ENCODE assay signal across 27 cellular contexts in genomic region chr15:22871481-22872076, GRCh38. TPM values are rescaled to one million over a fixed set of nuclear protein-coding genes. Genes with fewer than 3 reads are reported as not detected.
DNase-seq lines count a peak whose midpoint lies in the region; ATAC-seq and TF ChIP-seq lines count a peak whose summit lies in the region.
"Had no signal": no experiment of that assay in that cellular context is flagged by ENCODE, and none has a peak within 500 bp of the region (broad histone marks: within the 10 kb centered on the region; RNA-seq: fewer than 3 reads in every experiment).

No MANE protein-coding gene starts in this region.

- intact Hi-C loops in IMR-90 (cut with micrococcal nuclease): no loop called here

- no peak overlapping the region for H3K9ac ChIP-seq in IMR-90 (ENCODE audit: low read depth, low read length)
- H3K9ac ChIP-seq in endodermal cell (ENCODE audit: extremely low read depth, low read length, poor library complexity, severe bottlenecking): no peak overlapping the region
- no peak overlapping the region for H3K9ac ChIP-seq in skeletal muscle tissue (ENCODE audit: low read depth in 1 of 3, low read length in 3 of 3)

- no peak overlapping the region for H3K27ac ChIP-seq in IMR-90 (ENCODE audit: insufficient read depth, low read length)
- no peak overlapping the region for H3K27ac ChIP-seq in endodermal cell (ENCODE audit: low read depth, low read length)
- peak overlapping the region; percentile 49 for H3K27ac ChIP-seq in skeletal muscle tissue (ENCODE audit: low read depth, low read length)
- H3K27ac ChIP-seq: foreskin keratinocyte, PC-9, prostate gland, thyroid gland had no signal

- no peak overlapping the region for H3K18ac ChIP-seq in IMR-90 (ENCODE audit: low read depth, low read length)

- H4K20me1 ChIP-seq in IMR-90 (ENCODE audit: insufficient read depth, low read length): peaks cover 10% of the 10 kb centered on the region; the same call in 1 of the 2 replicates

- H3K4ac ChIP-seq in IMR-90 (ENCODE audit: low read depth, low read length): no peak overlapping the region

- H3K27ac Mint-ChIP-seq in activated T-cell treated with anti-CD3 and anti-CD28 coated beads, Interleukin-2, amount 50 U/mL, for 72 hours: peak overlapping the region; percentile 19
- H3K27ac Mint-ChIP-seq in endodermal cell: peak overlapping the region; percentile 48
- H3K27ac Mint-ChIP-seq: activated naive CD4-positive, alpha-beta T cell treated with anti-CD3 and anti-CD28 coated beads, Interleukin-2, amount 10 ng/mL, durations not matched to agents 7 days and 5 days had no signal

- TF ChIP-seq POLR2A in IMR-90 (IDR thresholded peaks at IDR 0.05; ENCODE audit: low read depth, low read length): no peak

- no peak overlapping the region for H3K14ac ChIP-seq in IMR-90 (replicated peaks; ENCODE audit: low read depth, low read length)

- BruUV-seq in IMR-90 (replicated peaks; lab: Mats Ljungman, UMichigan): no TSS peak

- H2BK120ac ChIP-seq in IMR-90 (ENCODE audit: low read depth, low read length): no peak overlapping the region

- H4K91ac ChIP-seq in IMR-90 (ENCODE audit: insufficient read depth, low read depth, low read length): no peak overlapping the region

- no peak overlapping the region for H2BK5ac ChIP-seq in IMR-90 (ENCODE audit: low read depth, low read length, poor library complexity, severe bottlenecking)

- POLR2A ChIA-PET in IMR-90 (lab: Charles Lee; ENCODE audit: unreplicated experiment): interaction anchor here (0.5 kb wide), 1 partner anchor 9 kb away, joined by 3 read pairs; no protein-coding TSS in a partner anchor

- no peak overlapping the region for H3K23ac ChIP-seq in IMR-90 (ENCODE audit: low read depth, low read length)

- H3K36me3 ChIP-seq in IMR-90 (ENCODE audit: control insufficient read depth, insufficient read depth, low read length): peaks cover 55% of the 10 kb centered on the region
- H3K36me3 ChIP-seq in endodermal cell (ENCODE audit: control insufficient read depth, insufficient read depth, low read length): peaks cover 92% of the 10 kb centered on the region
- peaks cover 31 to 69% (median 52%) of the 10 kb centered on the region in 3 donors for H3K36me3 ChIP-seq in skeletal muscle tissue (ENCODE audit: control insufficient read depth in 3 of 3, insufficient read depth in 3 of 3, low read length in 3 of 3)
- H3K36me3 ChIP-seq: prostate gland had no signal

- no peak overlapping the region for H2AFZ ChIP-seq in IMR-90 (replicated peaks; ENCODE audit: low read length, poor library complexity)
- H2AFZ ChIP-seq: PC-9 had no signal

- no peaks in the 10 kb centered on the region for H3K4me1 Mint-ChIP-seq in activated T-cell treated with anti-CD3 and anti-CD28 coated beads, Interleukin-2, amount 50 U/mL, for 72 hours (ENCODE audit: low read depth)
- H3K4me1 Mint-ChIP-seq in endodermal cell: peaks cover 4% of the 10 kb centered on the region
- H3K4me1 Mint-ChIP-seq: activated naive CD4-positive, alpha-beta T cell treated with anti-CD3 and anti-CD28 coated beads, Interleukin-2, amount 10 ng/mL, durations not matched to agents 7 days and 5 days; stimulated activated naive CD8-positive, alpha-beta T cell treated with anti-CD3 and anti-CD28 coated beads, Interleukin-15, amount 100 ng/mL, for 72 hours had no signal

- H3K36me3 Mint-ChIP-seq in activated T-cell treated with anti-CD3 and anti-CD28 coated beads, Interleukin-2, amount 50 U/mL, for 72 hours (ENCODE audit: insufficient read depth in 2 of 2): peaks cover 0 to 9% of the 10 kb centered on the region in 2 donors
- peaks cover 87% of the 10 kb centered on the region for H3K36me3 Mint-ChIP-seq in endodermal cell (ENCODE audit: low read depth)

- no peak overlapping the region for H3K56ac ChIP-seq in IMR-90 (ENCODE audit: extremely low read depth, insufficient read depth, low read length)

- H3K27me3 ChIP-seq in IMR-90 (ENCODE audit: control insufficient read depth, insufficient read depth, low read length) (no peaks in the 10 kb centered on the region), endodermal cell (ENCODE audit: control insufficient read depth, insufficient read depth, low read length, poor library complexity, severe bottlenecking) (no peaks in the 10 kb centered on the region), skeletal muscle tissue (ENCODE audit: control insufficient read depth in 3 of 3, insufficient read depth in 3 of 3, low read length in 3 of 3) (no peaks in the 10 kb centered on the region)
- H3K27me3 ChIP-seq: foreskin keratinocyte, thyroid gland had no signal

- H3K4me3 ChIP-seq in IMR-90 (ENCODE audit: insufficient read depth, low read depth, low read length) (no peak overlapping the region), endodermal cell (ENCODE audit: low read length) (no peak overlapping the region), skeletal muscle tissue (ENCODE audit: low read length in 3 of 3) (no peak overlapping the region)
- H3K4me3 ChIP-seq: PC-9, prostate gland, thyroid gland had no signal

- WGBS in IMR-90 (ENCODE audit: extremely low coverage in 2 of 2, insufficient read length in 1 of 2), 2 experiments: 100% methylated on average over 2 of the region's 6 CpGs; no CpG with 5 or more reads in 1 of the 2 experiments
- WGBS in endodermal cell (ENCODE audit: insufficient coverage in 1 of 2, insufficient read length in 1 of 2), 2 experiments: 91 to 100% methylated on average over 3 to 6 of the region's 6 CpGs

- H3K4me1 ChIP-seq in IMR-90 (ENCODE audit: control insufficient read depth, insufficient read depth, low read length): peaks cover 10% of the 10 kb centered on the region
- H3K4me1 ChIP-seq in endodermal cell (ENCODE audit: control insufficient read depth, insufficient read depth, low read length): no peaks in the 10 kb centered on the region
- peaks cover 0 to 2% (median 0%) of the 10 kb centered on the region in 3 donors for H3K4me1 ChIP-seq in skeletal muscle tissue (ENCODE audit: control insufficient read depth in 3 of 3, insufficient read depth in 3 of 3, low read length in 3 of 3)
- H3K4me1 ChIP-seq: foreskin keratinocyte, prostate gland, thyroid gland had no signal

- DNase-seq in activated T-cell treated with anti-CD3 and anti-CD28 coated beads, Interleukin-2, amount 50 U/mL, for 72 hours: no peak
- DNase-seq in activated T-cell treated with anti-CD3 and anti-CD28 coated beads for 4 hours (no peak), IMR-90 (no peak), endodermal cell (no peak), NCI-H1436 treated with DMSO at 0.1 percent for 48 hours (lab: John Stamatoyannopoulos, UW) (no peak), NK-92 (lab: John Stamatoyannopoulos, UW; ENCODE audit: unreplicated experiment) (no peak), NCI-H1092 treated with DMSO at 0.1 percent for 48 hours (lab: John Stamatoyannopoulos, UW) (no peak)
- DNase-seq: activated CD4-positive, alpha-beta T cell treated with anti-CD3 and anti-CD28 coated beads, Interleukin-2, amount 50 U/mL, for 1 hour; activated naive CD4-positive, alpha-beta T cell treated with anti-CD3 and anti-CD28 coated beads, Interleukin-2, amount 10 ng/mL, durations not matched to agents 7 days and 5 days; AML-193; amygdala; effector CD8-positive, alpha-beta T cell; erythroblast; foreskin keratinocyte; left cardiac atrium; NCI-H1417 treated with DMSO at 0.1 percent for 48 hours; NCI-H2081 treated with DMSO at 0.1 percent for 48 hours; NCI-H446; nucleus accumbens; PC-9; SIG-M5; stimulated activated naive CD8-positive, alpha-beta T cell treated with anti-CD3 and anti-CD28 coated beads, Interleukin-15, amount 100 ng/mL, for 72 hours; SW 1271; T1000; thyroid gland had no signal

- TF ChIP-seq CTCF in IMR-90 (conservative IDR thresholded peaks at IDR 0.05; ENCODE audit: low read depth, low read length) (no peak), endodermal cell (conservative IDR thresholded peaks at IDR 0.05) (no peak)

- H2BK15ac ChIP-seq in IMR-90 (ENCODE audit: low read depth, low read length): no peak overlapping the region

- H4K5ac ChIP-seq in IMR-90 (ENCODE audit: low read depth, low read length): no peak overlapping the region

- no peaks in the 10 kb centered on the region for H3K9me3 Mint-ChIP-seq in activated T-cell treated with anti-CD3 and anti-CD28 coated beads, Interleukin-2, amount 50 U/mL, for 72 hours
- no peaks in the 10 kb centered on the region for H3K9me3 Mint-ChIP-seq in endodermal cell
- H3K9me3 Mint-ChIP-seq: activated naive CD4-positive, alpha-beta T cell treated with anti-CD3 and anti-CD28 coated beads, Interleukin-2, amount 10 ng/mL, durations not matched to agents 7 days and 5 days; stimulated activated naive CD8-positive, alpha-beta T cell treated with anti-CD3 and anti-CD28 coated beads, Interleukin-15, amount 100 ng/mL, for 72 hours had no signal

- no peak overlapping the region for H2BK20ac ChIP-seq in IMR-90 (ENCODE audit: low read depth, low read length)

- CTCF ChIA-PET in IMR-90 (lab: Yijun Ruan, JAX): no interaction called here

- no peak overlapping the region for H4K8ac ChIP-seq in IMR-90 (ENCODE audit: low read depth in 2 of 2, low read length in 2 of 2)

- no peak overlapping the region for H2AK5ac ChIP-seq in IMR-90 (ENCODE audit: low read depth, low read length)

- no peak for TF ChIP-seq RAD21 in IMR-90 (IDR thresholded peaks at IDR 0.05; ENCODE audit: low read length)

- H3K9me3 ChIP-seq in IMR-90 (ENCODE audit: control insufficient read depth, insufficient read depth, low read length) (no peaks in the 10 kb centered on the region), endodermal cell (ENCODE audit: control insufficient read depth, low read length) (peaks cover 5% of the 10 kb centered on the region), skeletal muscle tissue (ENCODE audit: control insufficient read depth in 3 of 3, low read length in 3 of 3) (no peaks in the 10 kb centered on the region)
- H3K9me3 ChIP-seq: prostate gland, thyroid gland had no signal

- dilution Hi-C loops in IMR-90 (cut with HindIII; ENCODE audit: low sequenced_read_pairs, unreplicated experiment): no loop called here

- in situ Hi-C loops in IMR-90 (cut with MboI; ENCODE audit: low sequenced_read_pairs): no loop called here

- ATAC-seq in activated T-cell treated with anti-CD3 and anti-CD28 coated beads, Interleukin-2, amount 50 U/mL, for 72 hours (replicated peaks in 1 of 2): no peak
- ATAC-seq in IMR-90 (ENCODE audit: low read depth): no peak
- ATAC-seq: foreskin keratinocyte; left cardiac atrium; stimulated activated naive CD8-positive, alpha-beta T cell treated with anti-CD3 and anti-CD28 coated beads, Interleukin-15, amount 100 ng/mL, for 72 hours had no signal

- H3K4me3 Mint-ChIP-seq in activated T-cell treated with anti-CD3 and anti-CD28 coated beads, Interleukin-2, amount 50 U/mL, for 72 hours: no peak overlapping the region
- H3K4me3 Mint-ChIP-seq in endodermal cell: no peak overlapping the region
- H3K4me3 Mint-ChIP-seq: activated naive CD4-positive, alpha-beta T cell treated with anti-CD3 and anti-CD28 coated beads, Interleukin-2, amount 10 ng/mL, durations not matched to agents 7 days and 5 days; stimulated activated naive CD8-positive, alpha-beta T cell treated with anti-CD3 and anti-CD28 coated beads, Interleukin-15, amount 100 ng/mL, for 72 hours had no signal

- H3K79me1 ChIP-seq in IMR-90 (ENCODE audit: low read depth in 1 of 2, low read length in 2 of 2): peaks cover 10 to 40% of the 10 kb centered on the region in 2 experiments

- H3K9me1 ChIP-seq in IMR-90 (ENCODE audit: insufficient read depth, low read length): peaks cover 23% of the 10 kb centered on the region

- H3K4me2 ChIP-seq in IMR-90 (ENCODE audit: low read depth, low read length): no peak overlapping the region
- H3K4me2 ChIP-seq: PC-9 had no signal

- H3K27me3 Mint-ChIP-seq in activated T-cell treated with anti-CD3 and anti-CD28 coated beads, Interleukin-2, amount 50 U/mL, for 72 hours (ENCODE audit: low read depth): no peaks in the 10 kb centered on the region
- H3K27me3 Mint-ChIP-seq in endodermal cell (ENCODE audit: insufficient read depth): no peaks in the 10 kb centered on the region
- H3K27me3 Mint-ChIP-seq: activated naive CD4-positive, alpha-beta T cell treated with anti-CD3 and anti-CD28 coated beads, Interleukin-2, amount 10 ng/mL, durations not matched to agents 7 days and 5 days; stimulated activated naive CD8-positive, alpha-beta T cell treated with anti-CD3 and anti-CD28 coated beads, Interleukin-15, amount 100 ng/mL, for 72 hours had no signal

- peak overlapping the region; percentile 3 for H2AK9ac ChIP-seq in IMR-90 (replicated peaks; ENCODE audit: low read depth, low read length, poor library complexity)

RNA-seq across cellular contexts. Expression of gene NIPA2, which starts 33.1 kb away (rescaled TPM):
- 10 to 100 TPM; 59.1 to 65.9 TPM for total RNA-seq in activated T-cell treated with anti-CD3 and anti-CD28 coated beads, Interleukin-2, amount 50 U/mL, for 72 hours
- total RNA-seq in IMR-90 (2012; rRNA removed) (38.0 and 78.6 TPM in 2 replicates), endodermal cell (10 to 100 TPM; 57.0 to 58.3 TPM), skeletal muscle tissue (32.4 TPM)
- 25.6 and 33.0 TPM in 2 replicates for polyA plus RNA-seq in IMR-90 (2012; rRNA removed)
- polyA plus RNA-seq in IMR-90 (2012; cell fraction: cytosol; rRNA removed): 18.0 and 19.5 TPM in 2 replicates
- 8.5 and 13.9 TPM in 2 replicates for polyA plus RNA-seq in IMR-90 (2012; cell fraction: nucleus; rRNA removed; ENCODE audit: low replicate concordance)
- polyA plus RNA-seq in endodermal cell (2013, experiment 1 of 2): 48.5 TPM
- 43.7 TPM for polyA plus RNA-seq in endodermal cell (2013, experiment 2 of 2)
